Comparison of ENCODE assay signal across 8 cellular contexts in genomic region chr6:41182069-41183034, GRCh38. TPM values are rescaled to one million over a fixed set of nuclear protein-coding genes. Genes with fewer than 3 reads are reported as not detected.
DNase-seq lines count a peak whose midpoint lies in the region; ATAC-seq lines count a peak whose summit lies in the region.

No MANE protein-coding gene starts in this region.

- H3K4me3 Mint-ChIP-seq in activated CD8-positive, alpha-beta memory T cell treated with anti-CD3 and anti-CD28 coated beads, Interleukin-2, amount 10 ng/mL, durations not matched to agents 7 days and 5 days, result no peak overlapping the region
- H3K4me3 Mint-ChIP-seq in activated T-helper 17 cell treated with anti-CD3 and anti-CD28 coated beads, Interleukin-2, amount 50 U/mL, for 72 hours, result no peak overlapping the region

- DNase-seq in activated CD8-positive, alpha-beta memory T cell treated with anti-CD3 and anti-CD28 coated beads, Interleukin-2, amount 10 ng/mL, durations not matched to agents 7 days and 5 days, result peak; percentile 75
- no peak for DNase-seq in activated CD8-positive, alpha-beta memory T cell treated with anti-CD3 and anti-CD28 coated beads, Interleukin-2, amount 50 U/mL, for 48 hours
- DNase-seq in HS-27A (ENCODE audit: low read depth), result peak; percentile 17
- peak; percentile 98 for DNase-seq in NOMO-1 treated with DMSO at 0.1 percent for 48 hours (lab: John Stamatoyannopoulos, UW; ENCODE audit: unreplicated experiment)
- DNase-seq in glomerular endothelial cell (ENCODE audit: extremely low read depth, low read depth, low spot score), result peak; percentile 23
- DNase-seq in pulmonary artery endothelial cell (ENCODE audit: low read depth, low spot score), result peak; percentile 45

- H3K9me3 Mint-ChIP-seq in activated CD8-positive, alpha-beta memory T cell treated with anti-CD3 and anti-CD28 coated beads, Interleukin-2, amount 10 ng/mL, durations not matched to agents 7 days and 5 days (ENCODE audit: low read depth), result no peaks in the 10 kb centered on the region
- H3K9me3 Mint-ChIP-seq in activated T-helper 17 cell treated with anti-CD3 and anti-CD28 coated beads, Interleukin-2, amount 50 U/mL, for 72 hours, result no peaks in the 10 kb centered on the region

- CTCF ChIA-PET in activated CD8-positive, alpha-beta memory T cell treated with anti-CD3 and anti-CD28 coated beads, Interleukin-2, amount 10 ng/mL, durations not matched to agents 7 days and 5 days (lab: Charles Lee), result interaction anchor here (0.7 to 2.7 kb wide), 28 partner anchors 8 to 163 kb away, joined by 3 to 20 read pairs (median 5); partner anchors contain the start of genes NFYA, OARD1 and TREML2

- H3K36me3 Mint-ChIP-seq in activated CD8-positive, alpha-beta memory T cell treated with anti-CD3 and anti-CD28 coated beads, Interleukin-2, amount 10 ng/mL, durations not matched to agents 7 days and 5 days, result no peaks in the 10 kb centered on the region
- H3K36me3 Mint-ChIP-seq in activated T-helper 17 cell treated with anti-CD3 and anti-CD28 coated beads, Interleukin-2, amount 50 U/mL, for 72 hours (ENCODE audit: low read depth), result no peaks in the 10 kb centered on the region

- peaks cover 11% of the 10 kb centered on the region for H3K27me3 Mint-ChIP-seq in activated CD8-positive, alpha-beta memory T cell treated with anti-CD3 and anti-CD28 coated beads, Interleukin-2, amount 10 ng/mL, durations not matched to agents 7 days and 5 days
- H3K27me3 Mint-ChIP-seq in activated T-helper 17 cell treated with anti-CD3 and anti-CD28 coated beads, Interleukin-2, amount 50 U/mL, for 72 hours, result peaks cover 5% of the 10 kb centered on the region

- H3K27ac Mint-ChIP-seq in activated CD8-positive, alpha-beta memory T cell treated with anti-CD3 and anti-CD28 coated beads, Interleukin-2, amount 10 ng/mL, durations not matched to agents 7 days and 5 days, result no peak overlapping the region
- peak overlapping the region; percentile 27 for H3K27ac Mint-ChIP-seq in activated T-helper 17 cell treated with anti-CD3 and anti-CD28 coated beads, Interleukin-2, amount 50 U/mL, for 72 hours

- peak; percentile 97 for ATAC-seq in activated CD8-positive, alpha-beta memory T cell treated with anti-CD3 and anti-CD28 coated beads, Interleukin-2, amount 10 ng/mL, durations not matched to agents 7 days and 5 days
- peak; percentile 88 for ATAC-seq in activated T-helper 17 cell treated with anti-CD3 and anti-CD28 coated beads, Interleukin-2, amount 50 U/mL, for 72 hours (replicated peaks)
- no peak for ATAC-seq in GM18519 (IDR thresholded peaks at IDR 0.05; ENCODE audit: low FRiP score, unreplicated experiment)

- peaks cover 26% of the 10 kb centered on the region for H3K4me1 Mint-ChIP-seq in activated CD8-positive, alpha-beta memory T cell treated with anti-CD3 and anti-CD28 coated beads, Interleukin-2, amount 10 ng/mL, durations not matched to agents 7 days and 5 days
- H3K4me1 Mint-ChIP-seq in activated T-helper 17 cell treated with anti-CD3 and anti-CD28 coated beads, Interleukin-2, amount 50 U/mL, for 72 hours, result peaks cover 6% of the 10 kb centered on the region

RNA-seq across cellular contexts. Expression of gene TREML2, which starts 18.6 kb away (rescaled TPM):
- total RNA-seq in activated CD8-positive, alpha-beta memory T cell treated with anti-CD3 and anti-CD28 coated beads, Interleukin-2, amount 10 ng/mL, durations not matched to agents 7 days and 5 days, result 1 to 10 TPM; 1.9 to 2.7 TPM
- total RNA-seq in activated T-helper 17 cell treated with anti-CD3 and anti-CD28 coated beads, Interleukin-2, amount 50 U/mL, for 72 hours, result 1 to 10 TPM; 3.3 to 6.2 TPM
- not detected in 2 replicates for total RNA-seq in glomerular endothelial cell
- total RNA-seq in pulmonary artery endothelial cell, result not detected in 2 replicates

RNA-seq across cellular contexts. Expression of gene TREM2, which starts 19.4 kb away (rescaled TPM):
- total RNA-seq in activated CD8-positive, alpha-beta memory T cell treated with anti-CD3 and anti-CD28 coated beads, Interleukin-2, amount 10 ng/mL, durations not matched to agents 7 days and 5 days, result not detected
- total RNA-seq in activated T-helper 17 cell treated with anti-CD3 and anti-CD28 coated beads, Interleukin-2, amount 50 U/mL, for 72 hours, result not detected
- not detected in 2 replicates for total RNA-seq in glomerular endothelial cell
- total RNA-seq in pulmonary artery endothelial cell, result not detected in 2 replicates

RNA-seq across cellular contexts. Expression of gene TREML1, which starts 28.2 kb away (rescaled TPM):
- total RNA-seq in activated CD8-positive, alpha-beta memory T cell treated with anti-CD3 and anti-CD28 coated beads, Interleukin-2, amount 10 ng/mL, durations not matched to agents 7 days and 5 days, result not detected
- not detected for total RNA-seq in activated T-helper 17 cell treated with anti-CD3 and anti-CD28 coated beads, Interleukin-2, amount 50 U/mL, for 72 hours
- total RNA-seq in glomerular endothelial cell, result not detected in 2 replicates
- total RNA-seq in pulmonary artery endothelial cell, result not detected in 2 replicates

RNA-seq across cellular contexts. Expression of gene TREML4, which starts 45.8 kb away (rescaled TPM):
- total RNA-seq in activated CD8-positive, alpha-beta memory T cell treated with anti-CD3 and anti-CD28 coated beads, Interleukin-2, amount 10 ng/mL, durations not matched to agents 7 days and 5 days, result not detected
- total RNA-seq in activated T-helper 17 cell treated with anti-CD3 and anti-CD28 coated beads, Interleukin-2, amount 50 U/mL, for 72 hours, result not detected
- total RNA-seq in glomerular endothelial cell (not detected in 2 replicates), pulmonary artery endothelial cell (not detected in 2 replicates)
